ENCODE assay signal across 18 cellular contexts in genomic region chr1:62900566-62900965, GRCh38.
"Had no signal": no experiment of that assay in that cellular context is flagged by ENCODE, and none has a peak within 500 bp of the region (broad histone marks: within the 10 kb centered on the region; RNA-seq: fewer than 3 reads in every experiment).

No MANE protein-coding gene starts in this region.

- H3K36me3 Mint-ChIP-seq: naive B cell had no signal

- H3K4me3 Mint-ChIP-seq: naive B cell, nephron had no signal

- H3K27ac Mint-ChIP-seq: naive B cell, nephron, progenitor cell of endocrine pancreas had no signal

- H3K9me3 Mint-ChIP-seq: naive B cell, nephron had no signal

- DNase-seq: effector memory CD4-positive, alpha-beta T cell; gastrocnemius medialis; glutamatergic neuron; left colon; left ventricle myocardium superior; mesenchymal stem cell; naive B cell; occipital lobe; pancreas; right cardiac atrium; small intestine; stimulated activated CD4-positive, alpha-beta T cell treated with anti-CD3 and anti-CD28 coated beads, Interleukin-12 subunit alpha, Interleukin-12 subunit beta, amount 100 ng/mL, for 4 hours; stimulated activated naive CD4-positive, alpha-beta T cell; stomach; substantia nigra; transverse colon had no signal

- H3K4me1 Mint-ChIP-seq: naive B cell had no signal

- ATAC-seq: gastrocnemius medialis, left colon, left ventricle myocardium superior, pancreas, right cardiac atrium had no signal
